Comparison of ENCODE assay signal across 8 cellular contexts in genomic region chr2:15591692-15592463, GRCh38. TPM values are rescaled to one million over a fixed set of nuclear protein-coding genes. Genes with fewer than 3 reads are reported as not detected.
DNase-seq lines count a peak whose midpoint lies in the region; ATAC-seq and TF ChIP-seq lines count a peak whose summit lies in the region.

DDX1 (plus strand) TSS chr2:15591868; CDS start chr2:15591934, 66 bp downstream.

- no peak for TF ChIP-seq CTCF in astrocyte of the cerebellum (IDR thresholded peaks at IDR 0.05; ENCODE audit: low read depth, low read length, missing control alignments)

- in situ Hi-C loops in astrocyte of the cerebellum (cut with HindIII; ENCODE audit: low sequenced_read_pairs) = no loop called here

- DNase-seq in NCI-H187 (lab: John Stamatoyannopoulos, UW) (peak; percentile 85 to 95), T-helper 9 cell (peak; percentile 77), astrocyte of the cerebellum (ENCODE audit: low read depth) (peak; percentile 49), hepatic stellate cell (ENCODE audit: low spot score) (peak; percentile 82), retina (peak; percentile 97), SK-N-DZ (ENCODE audit: low spot score) (no peak)

- peak; percentile 92 for TF ChIP-seq POLR2A in GM18505 (IDR thresholded peaks at IDR 0.05; ENCODE audit: borderline replicate concordance, extremely low read depth, insufficient read depth, insufficient read length)

- ATAC-seq in GM18505 (IDR thresholded peaks at IDR 0.05; ENCODE audit: unreplicated experiment) (peak; percentile 95), HG02885 (IDR thresholded peaks at IDR 0.05; ENCODE audit: poor library complexity, unreplicated experiment) (peak; percentile 92)

- H3K4me3 ChIP-seq in astrocyte of the cerebellum (ENCODE audit: low read depth, low read length) = peak within 1 kb of the TSS; percentile 85

RNA-seq across cellular contexts. Expression of gene DDX1, which starts in this region (rescaled TPM):
- polyA plus RNA-seq in SK-N-DZ (2014; cell fraction: cytosol; rRNA removed) = 5,002 and 5,638 TPM in 2 replicates
- polyA plus RNA-seq in SK-N-DZ (2014; cell fraction: nucleus; rRNA removed) = 4,616 and 5,818 TPM in 2 replicates
